1 cellular context compared by ENCODE assay signal in the genomic region with DNA sequence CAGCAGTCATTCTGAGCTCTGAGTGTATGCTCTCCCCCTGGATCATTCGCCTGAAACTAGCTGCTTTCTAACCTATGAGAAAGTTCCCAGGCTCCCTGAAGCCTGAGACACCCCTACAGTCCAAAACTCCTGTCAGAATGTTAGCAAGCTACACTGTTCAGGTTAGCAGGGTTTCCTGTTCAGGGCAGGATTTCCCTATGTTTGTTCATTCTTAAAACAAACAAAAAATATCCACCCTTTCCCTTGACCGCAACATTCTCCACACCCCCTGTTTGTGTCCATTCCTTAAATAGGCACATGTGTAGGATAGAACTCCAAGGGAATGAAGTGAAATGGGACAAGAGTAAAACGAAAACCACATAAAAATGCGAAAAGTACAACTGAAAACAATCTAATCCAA.
TF ChIP-seq lines count a peak whose summit lies in the region.

No MANE protein-coding gene starts in this region.

TF ChIP-seq in HepG2, 621 proteins besides CTCF, POLR2A, EP300 and RAD21 (continued from another document):
- no peak for TF ChIP-seq ADNP (CRISPR knock-in tag; IDR thresholded peaks at IDR 0.05)
- no peak for TF ChIP-seq SNRNP70 (IDR thresholded peaks at IDR 0.05; ENCODE audit: low read depth, low read length)
- TF ChIP-seq, protein P1, sequence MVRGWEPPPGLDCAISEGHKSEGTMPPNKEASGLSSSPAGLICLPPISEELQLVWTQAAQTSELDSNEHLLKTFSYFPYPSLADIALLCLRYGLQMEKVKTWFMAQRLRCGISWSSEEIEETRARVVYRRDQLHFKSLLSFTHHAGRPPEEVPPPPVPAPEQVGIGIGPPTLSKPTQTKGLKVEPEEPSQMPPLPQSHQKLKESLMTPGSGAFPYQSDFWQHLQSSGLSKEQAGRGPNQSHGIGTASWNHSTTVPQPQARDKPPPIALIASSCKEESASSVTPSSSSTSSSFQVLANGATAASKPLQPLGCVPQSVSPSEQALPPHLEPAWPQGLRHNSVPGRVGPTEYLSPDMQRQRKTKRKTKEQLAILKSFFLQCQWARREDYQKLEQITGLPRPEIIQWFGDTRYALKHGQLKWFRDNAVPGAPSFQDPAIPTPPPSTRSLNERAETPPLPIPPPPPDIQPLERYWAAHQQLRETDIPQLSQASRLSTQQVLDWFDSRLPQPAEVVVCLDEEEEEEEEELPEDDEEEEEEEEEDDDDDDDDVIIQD (CRISPR knock-in tag; IDR thresholded peaks at IDR 0.05; ENCODE audit: low read depth), result peak; percentile 16; the same call in 1 of the 2 replicates
- TF ChIP-seq, protein P2, sequence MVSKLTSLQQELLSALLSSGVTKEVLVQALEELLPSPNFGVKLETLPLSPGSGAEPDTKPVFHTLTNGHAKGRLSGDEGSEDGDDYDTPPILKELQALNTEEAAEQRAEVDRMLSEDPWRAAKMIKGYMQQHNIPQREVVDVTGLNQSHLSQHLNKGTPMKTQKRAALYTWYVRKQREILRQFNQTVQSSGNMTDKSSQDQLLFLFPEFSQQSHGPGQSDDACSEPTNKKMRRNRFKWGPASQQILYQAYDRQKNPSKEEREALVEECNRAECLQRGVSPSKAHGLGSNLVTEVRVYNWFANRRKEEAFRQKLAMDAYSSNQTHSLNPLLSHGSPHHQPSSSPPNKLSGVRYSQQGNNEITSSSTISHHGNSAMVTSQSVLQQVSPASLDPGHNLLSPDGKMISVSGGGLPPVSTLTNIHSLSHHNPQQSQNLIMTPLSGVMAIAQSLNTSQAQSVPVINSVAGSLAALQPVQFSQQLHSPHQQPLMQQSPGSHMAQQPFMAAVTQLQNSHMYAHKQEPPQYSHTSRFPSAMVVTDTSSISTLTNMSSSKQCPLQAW (CRISPR knock-in tag; IDR thresholded peaks at IDR 0.05), result no peak
